ENCODE assay signal across 1 cellular context in the genomic region with DNA sequence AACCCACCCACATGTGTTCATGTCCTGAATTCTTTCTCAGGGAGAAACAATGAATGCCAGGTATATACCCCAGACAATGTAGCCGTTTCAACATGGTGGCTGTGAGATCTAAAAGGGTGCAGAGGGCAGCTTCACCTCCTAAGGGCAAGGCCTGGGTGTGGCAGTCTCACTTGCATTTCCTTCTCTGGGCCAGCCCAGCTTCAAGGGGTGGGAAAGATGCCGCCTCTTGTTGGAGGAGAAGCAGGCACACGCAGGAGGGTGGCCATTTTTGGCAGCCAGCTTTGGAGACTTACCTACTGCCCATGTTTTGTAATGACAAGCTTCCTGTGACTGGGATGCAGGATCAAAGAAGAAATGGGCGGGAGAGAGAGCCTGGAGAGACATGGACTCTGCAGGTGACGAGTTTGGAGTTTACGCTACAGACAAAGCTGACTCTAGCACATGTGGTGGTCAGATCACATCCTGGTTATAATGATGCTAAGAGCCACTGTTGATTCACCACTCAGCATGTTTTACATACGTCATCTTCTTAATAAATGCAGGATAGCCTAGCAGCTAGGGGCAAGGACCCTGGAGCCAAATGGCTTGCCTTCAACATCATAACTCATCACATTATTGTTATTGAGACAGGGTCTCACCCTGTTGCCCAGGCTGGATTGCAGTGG.
TF ChIP-seq lines count a peak whose summit lies in the region.

No MANE protein-coding gene starts in this region.

TF ChIP-seq in HCT116, 20 proteins besides CTCF, POLR2A, EP300 and RAD21 (continued from another document):
- no peak for TF ChIP-seq TCF7L2 (IDR thresholded peaks at IDR 0.05; ENCODE audit: borderline replicate concordance, extremely low read depth, insufficient read depth, insufficient read length)
- no peak for TF ChIP-seq EGR1 (IDR thresholded peaks at IDR 0.05; ENCODE audit: low read depth)
- no peak for TF ChIP-seq FOSL1 (IDR thresholded peaks at IDR 0.05; ENCODE audit: low read depth)
- no peak for TF ChIP-seq EZH2phosphoT487 (IDR thresholded peaks at IDR 0.05; ENCODE audit: borderline replicate concordance)
- no peak for TF ChIP-seq ZBTB33 (IDR thresholded peaks at IDR 0.05; ENCODE audit: extremely low read depth, insufficient replicate concordance, low read length)
- TF ChIP-seq SIN3A (IDR thresholded peaks at IDR 0.05; ENCODE audit: low read depth) = no peak
- TF ChIP-seq POLR2AphosphoS5 (IDR thresholded peaks at IDR 0.05; ENCODE audit: low read depth, low read length) = no peak
